Comparison of ENCODE assay signal across 14 cellular contexts in the genomic region with DNA sequence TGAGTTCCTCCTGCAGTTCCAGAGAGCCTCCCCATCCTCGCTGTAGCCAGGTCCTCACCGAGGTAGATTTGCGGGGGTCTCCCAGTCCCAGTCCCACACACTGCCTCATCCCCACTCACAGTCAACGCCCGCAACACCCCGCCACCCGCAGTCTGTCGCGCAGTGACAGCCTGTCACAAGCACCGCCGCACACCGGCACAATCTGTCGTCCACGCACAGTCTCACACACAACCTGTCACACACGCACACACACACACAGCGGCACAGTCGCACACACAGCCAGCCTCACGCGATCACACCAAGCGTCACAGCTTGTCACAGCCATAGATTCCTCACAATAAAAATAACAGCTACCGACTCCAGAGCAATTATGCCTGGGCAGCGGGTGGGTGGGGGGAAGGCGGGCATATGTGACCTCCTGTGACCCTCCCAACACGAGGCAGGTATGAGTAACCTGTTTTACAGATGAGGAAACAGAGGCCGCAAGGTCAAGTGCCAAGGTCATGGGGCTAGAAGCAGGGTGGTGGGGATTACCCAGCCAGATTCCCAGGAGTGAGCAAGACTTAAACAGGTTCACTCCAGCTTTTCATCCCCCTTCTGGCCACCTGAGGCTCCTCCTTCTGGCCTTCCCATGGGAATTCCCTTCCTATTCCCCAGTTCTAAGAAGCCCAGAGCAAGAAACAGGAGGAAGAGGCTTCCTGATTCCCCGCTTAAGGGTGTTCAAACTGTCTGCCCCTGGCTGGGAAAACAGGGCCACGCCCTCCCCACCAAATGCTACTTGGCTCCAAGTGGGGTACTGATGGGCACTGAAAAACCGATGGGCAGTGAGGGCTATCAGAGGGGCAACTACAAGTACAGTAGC. TPM values are rescaled to one million over a fixed set of nuclear protein-coding genes. Genes with fewer than 3 reads are reported as not detected.
DNase-seq lines count a peak whose midpoint lies in the region; ATAC-seq and TF ChIP-seq lines count a peak whose summit lies in the region.
"Had no signal": no experiment of that assay in that cellular context is flagged by ENCODE, and none has a peak within 500 bp of the region (broad histone marks: within the 10 kb centered on the region; RNA-seq: fewer than 3 reads in every experiment).

No MANE protein-coding gene starts in this region.

- H3K9me3 ChIP-seq in left ventricle myocardium inferior (replicated peaks): no peaks in the 10 kb centered on the region
- H3K9me3 ChIP-seq in muscle layer of colon (ENCODE audit: low read length): no peaks in the 10 kb centered on the region
- H3K9me3 ChIP-seq: adrenal gland, MG63 had no signal

- intact Hi-C loops in left ventricle myocardium inferior (cut with micrococcal nuclease): no loop called here
- intact Hi-C loops in cardiac septum (cut with DNase I): no loop called here

- ATAC-seq in HG02588 (IDR thresholded peaks at IDR 0.05; ENCODE audit: unreplicated experiment): no peak

- H3K4me3 ChIP-seq in left ventricle myocardium inferior (peak overlapping the region; percentile 36), muscle layer of colon (ENCODE audit: low read depth in 1 of 2, low read length in 2 of 2) (peak overlapping the region in 1 of 2 donors; percentile 50)
- H3K4me3 ChIP-seq: adrenal gland, MG63 had no signal

- H3K27ac ChIP-seq in left ventricle myocardium inferior (replicated peaks) (peak overlapping the region; percentile 95), caudate nucleus (ENCODE audit: low read depth, low read length) (peak overlapping the region; percentile 59), muscle layer of colon (ENCODE audit: low read depth, low read length) (peak overlapping the region; percentile 96)

- no peaks in the 10 kb centered on the region for H3K27me3 ChIP-seq in left ventricle myocardium inferior (ENCODE audit: low read depth)
- no peaks in the 10 kb centered on the region for H3K27me3 ChIP-seq in muscle layer of colon (ENCODE audit: control insufficient read depth in 1 of 2, insufficient read depth in 2 of 2, low read length in 2 of 2)
- H3K27me3 ChIP-seq: adrenal gland, MG63 had no signal

- TF ChIP-seq CTCF in left ventricle myocardium inferior (IDR thresholded peaks at IDR 0.05; ENCODE audit: borderline replicate concordance): no peak

- H3K36me3 ChIP-seq in left ventricle myocardium inferior (no peaks in the 10 kb centered on the region), muscle layer of colon (ENCODE audit: insufficient read depth, low read length) (peaks cover 8% of the 10 kb centered on the region)
- H3K36me3 ChIP-seq: adrenal gland had no signal

- H3K4me1 ChIP-seq in left ventricle myocardium inferior (peaks cover 100% of the 10 kb centered on the region), muscle layer of colon (ENCODE audit: insufficient read depth, low read length) (peaks cover 90% of the 10 kb centered on the region)

- H3K9ac ChIP-seq in muscle layer of colon (ENCODE audit: low read length): peak overlapping the region; percentile 18

- no peak for DNase-seq in left ventricle myocardium inferior
- no peak for DNase-seq in cardiac septum (ENCODE audit: low spot score)
- no peak for DNase-seq in caudate nucleus (lab: John Stamatoyannopoulos, UW)
- DNase-seq in NOMO-1 treated with DMSO at 0.1 percent for 48 hours (lab: John Stamatoyannopoulos, UW; ENCODE audit: unreplicated experiment): no peak
- DNase-seq in NCI-H2029 treated with DMSO at 0.1 percent for 48 hours (lab: John Stamatoyannopoulos, UW): no peak
- DNase-seq in activated gamma-delta T cell (lab: John Stamatoyannopoulos, UW): no peak
- DNase-seq: activated CD8-positive, alpha-beta memory T cell treated with anti-CD3 and anti-CD28 coated beads for 24 hours; adrenal gland; MG63; SW 1271 had no signal

RNA-seq across cellular contexts. Expression of a gene that starts 13.9 kb away (rescaled TPM):
- total RNA-seq in left ventricle myocardium inferior (118 TPM), cardiac septum (123 TPM)

RNA-seq across cellular contexts. Expression of a gene that starts 39.8 kb away (rescaled TPM):
- 12.7 TPM for total RNA-seq in left ventricle myocardium inferior
- 11.4 TPM for total RNA-seq in cardiac septum
- total RNA-seq: NCI-H460, ureter had no signal

RNA-seq across cellular contexts. Expression of a gene that starts 52.1 kb away (rescaled TPM):
- total RNA-seq in left ventricle myocardium inferior (31.4 TPM), cardiac septum (23.5 TPM)
